8 cellular contexts compared by ENCODE assay signal in the genomic region with DNA sequence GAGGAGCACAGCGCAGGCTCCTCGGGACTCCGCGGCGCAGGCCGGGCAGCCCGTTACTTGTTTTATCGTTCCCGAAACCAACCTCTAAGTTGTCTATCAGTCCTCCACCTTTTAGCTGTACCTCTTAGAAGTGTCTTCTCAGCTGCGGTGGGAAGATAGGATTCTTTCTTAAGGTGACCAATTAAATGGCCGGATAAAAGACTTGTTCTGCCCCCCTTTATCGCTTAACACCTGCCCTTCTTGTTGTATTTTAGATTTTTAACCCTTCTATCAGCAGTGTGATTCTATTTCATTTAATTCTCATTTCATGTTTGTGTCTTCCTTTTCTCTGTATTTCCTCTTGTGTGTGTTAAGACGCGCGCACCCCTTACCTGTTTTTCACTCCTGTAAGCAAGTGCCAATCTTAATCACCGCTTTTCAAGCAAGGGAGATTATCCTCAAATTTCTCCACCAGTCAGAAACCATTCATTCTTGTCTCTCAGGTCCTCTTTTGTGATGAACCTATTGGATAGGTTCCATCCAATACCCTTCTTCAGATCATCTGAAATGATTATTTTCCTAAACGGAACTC. TPM values are rescaled to one million over a fixed set of nuclear protein-coding genes. Genes with fewer than 3 reads are reported as not detected.
DNase-seq lines count a peak whose midpoint lies in the region; ATAC-seq, FAIRE-seq and TF ChIP-seq lines count a peak whose summit lies in the region.

No MANE protein-coding gene starts in this region.

- TF ChIP-seq POLR2A in endothelial cell of umbilical vein (IDR thresholded peaks at IDR 0.05; ENCODE audit: low read depth, low read length) = peak; percentile 42

- POLR2A ChIA-PET in endothelial cell of umbilical vein (lab: Charles Lee) = no interaction called here

- no peak overlapping the region for H2BK120ac ChIP-seq in trophoblast cell (ENCODE audit: insufficient read depth, low read length, poor library complexity)

- no peak for DNase-seq in cardiac muscle cell (ENCODE audit: low read depth in 1 of 2, low spot score in 1 of 2)
- no peak for DNase-seq in Right ventricle myocardium superior
- DNase-seq in SJSA1 (ENCODE audit: low read depth in 1 of 2, low spot score in 2 of 2) = no peak
- DNase-seq in endothelial cell of umbilical vein (ENCODE audit: low read depth, low spot score) = no peak
- DNase-seq in trophoblast cell = no peak
- DNase-seq in activated gamma-delta T cell treated with Interleukin-2 at 50 U/mL for 16 hours = no peak
- DNase-seq in NCI-H2029 (lab: John Stamatoyannopoulos, UW) = no peak

- peak overlapping the region; percentile 90 for H3K14ac ChIP-seq in trophoblast cell (ENCODE audit: low read length)

- H3K9me3 ChIP-seq in cardiac muscle cell (ENCODE audit: low read depth) (no peaks in the 10 kb centered on the region), SJSA1 (replicated peaks) (no peaks in the 10 kb centered on the region), endothelial cell of umbilical vein (replicated peaks; ENCODE audit: control insufficient read depth, insufficient read depth, low read length) (no peaks in the 10 kb centered on the region), trophoblast cell (ENCODE audit: insufficient read depth, low read depth, low read length) (no peaks in the 10 kb centered on the region)

- no peak overlapping the region for H4K91ac ChIP-seq in trophoblast cell (ENCODE audit: low read depth, low read length)

- H3K27me3 ChIP-seq in cardiac muscle cell (no peaks in the 10 kb centered on the region), SJSA1 (replicated peaks) (no peaks in the 10 kb centered on the region), endothelial cell of umbilical vein (ENCODE audit: control insufficient read depth in 2 of 2, insufficient read depth in 2 of 2, low read length in 2 of 2) (no peaks in the 10 kb centered on the region), trophoblast cell (ENCODE audit: insufficient read depth, low read length) (no peaks in the 10 kb centered on the region)

- WGBS in trophoblast cell (ENCODE audit: extremely low coverage, insufficient coverage, insufficient read length) = no CpG with 5 or more reads among the region's 17 CpGs

- H4K8ac ChIP-seq in trophoblast cell (ENCODE audit: low read depth, low read length) = peak overlapping the region; percentile 97

- no peak overlapping the region for H3K23ac ChIP-seq in trophoblast cell (ENCODE audit: low read length)

- H2AFZ ChIP-seq in endothelial cell of umbilical vein (ENCODE audit: low read depth, low read length) (peak overlapping the region; percentile 84), trophoblast cell (ENCODE audit: insufficient read depth, low read length, poor library complexity) (peak overlapping the region; percentile 95)

- CTCF ChIA-PET in endothelial cell of umbilical vein (lab: Charles Lee) = interaction anchor here (0.9 to 1.8 kb wide), 4 partner anchors 23 to 709 kb away, joined by 3 to 7 read pairs (median 4); partner anchors contain the start of gene BDH2

- ATAC-seq in Right ventricle myocardium superior (ENCODE audit: poor library complexity) (no peak), HG02938 (IDR thresholded peaks at IDR 0.05; ENCODE audit: unreplicated experiment) (peak; percentile 43)

- peaks cover 5% of the 10 kb centered on the region for H3K79me1 ChIP-seq in trophoblast cell (ENCODE audit: low read length)

- BruUV-seq in endothelial cell of umbilical vein (replicated peaks; lab: Mats Ljungman, UMichigan) = TSS peak; percentile 68

- intact Hi-C loops in Right ventricle myocardium superior (cut with DNase I) (no loop called here), endothelial cell of umbilical vein (cut with micrococcal nuclease) (loop anchor here (1.0 kb wide), 1 partner anchor 250 kb away; the partner anchor contains the start of gene UBE2D3)

- H3K36me3 ChIP-seq in cardiac muscle cell = peaks cover 3% of the 10 kb centered on the region
- peaks cover 11% of the 10 kb centered on the region; the same call in 1 of the 2 replicates for H3K36me3 ChIP-seq in SJSA1
- H3K36me3 ChIP-seq in endothelial cell of umbilical vein (ENCODE audit: control insufficient read depth in 2 of 2, extremely low read depth in 1 of 2, insufficient read depth in 2 of 2, low read length in 2 of 2) = peaks cover 0 to 2% of the 10 kb centered on the region in 2 experiments
- H3K36me3 ChIP-seq in trophoblast cell (ENCODE audit: control insufficient read depth in 1 of 2, insufficient read depth in 2 of 2, low read length in 2 of 2) = peaks cover 0 to 3% of the 10 kb centered on the region in 2 experiments

- no peak overlapping the region for H3K18ac ChIP-seq in trophoblast cell (ENCODE audit: low read length)

- dilution Hi-C loops in endothelial cell of umbilical vein (cut with MboI; ENCODE audit: extremely low pct_ligation_motif_present, low sequenced_read_pairs) = no loop called here

- H3K4me3 ChIP-seq in cardiac muscle cell (peak overlapping the region; percentile 57), SJSA1 (peak overlapping the region; percentile 73), endothelial cell of umbilical vein (replicated peaks in 1 of 3; ENCODE audit: insufficient read depth in 1 of 3, low read depth in 1 of 3, low read length in 3 of 3) (peak overlapping the region; percentile 76 to 83 (median 79)), trophoblast cell (ENCODE audit: low read depth, low read length) (peak overlapping the region; percentile 85)

- H2BK12ac ChIP-seq in trophoblast cell (ENCODE audit: low read length) = no peak overlapping the region

- H3K9ac ChIP-seq in endothelial cell of umbilical vein (replicated peaks; ENCODE audit: extremely low read depth, insufficient read depth, low read length) (peak overlapping the region; percentile 92), trophoblast cell (ENCODE audit: low read length) (no peak overlapping the region)

- no peak overlapping the region for H2AK5ac ChIP-seq in trophoblast cell (ENCODE audit: low read length)

- peaks cover 3% of the 10 kb centered on the region for H4K20me1 ChIP-seq in endothelial cell of umbilical vein (replicated peaks; ENCODE audit: control insufficient read depth, extremely low read depth, insufficient read depth, low read length)

- H3K4ac ChIP-seq in trophoblast cell (ENCODE audit: low read depth, low read length) = no peak overlapping the region

- peaks cover 41% of the 10 kb centered on the region for H3K79me2 ChIP-seq in endothelial cell of umbilical vein (ENCODE audit: control insufficient read depth, insufficient read depth, low read length)
- peaks cover 6% of the 10 kb centered on the region for H3K79me2 ChIP-seq in trophoblast cell (ENCODE audit: control insufficient read depth, insufficient read depth, low read length, poor library complexity)

- TF ChIP-seq CTCF in cardiac muscle cell (IDR thresholded peaks at IDR 0.05; ENCODE audit: low read depth, low read length) (no peak), endothelial cell of umbilical vein (IDR thresholded peaks at IDR 0.05; ENCODE audit: extremely low read depth in 1 of 2, insufficient read depth in 1 of 2, low read depth in 1 of 2, low read length in 2 of 2) (no peak)

- H3K27ac ChIP-seq in cardiac muscle cell (peak overlapping the region; percentile 72), SJSA1 (peak overlapping the region; percentile 89), endothelial cell of umbilical vein (ENCODE audit: insufficient read depth, low read depth, low read length) (peak overlapping the region; percentile 92), trophoblast cell (ENCODE audit: low read depth, low read length) (no peak overlapping the region)

- H4K12ac ChIP-seq in trophoblast cell (ENCODE audit: low read depth, low read length) = no peak overlapping the region

- H3K4me1 ChIP-seq in cardiac muscle cell (ENCODE audit: low read depth) (peaks cover 6% of the 10 kb centered on the region), SJSA1 (replicated peaks) (peaks cover 17% of the 10 kb centered on the region), endothelial cell of umbilical vein (ENCODE audit: control insufficient read depth, extremely low read depth, insufficient read depth, low read length) (peaks cover 15% of the 10 kb centered on the region), trophoblast cell (ENCODE audit: control insufficient read depth in 1 of 2, insufficient read depth in 2 of 2, low read length in 2 of 2) (no peaks in the 10 kb centered on the region)

- FAIRE-seq in endothelial cell of umbilical vein (lab: Jason Lieb, UNC) = no peak

- peak overlapping the region; percentile 93 for H3K4me2 ChIP-seq in endothelial cell of umbilical vein (ENCODE audit: insufficient read depth, low read length)
- peak overlapping the region; percentile 95 for H3K4me2 ChIP-seq in trophoblast cell (ENCODE audit: low read length)

- no peaks in the 10 kb centered on the region for H3K9me1 ChIP-seq in endothelial cell of umbilical vein (replicated peaks; ENCODE audit: control insufficient read depth, extremely low read depth, insufficient read depth, low read length)

- H2BK5ac ChIP-seq in trophoblast cell (ENCODE audit: low read depth, low read length, poor library complexity) = no peak overlapping the region

RNA-seq across cellular contexts. Expression of gene SLC9B2, which starts 0.3 kb away (rescaled TPM):
- 15.8 and 19.1 TPM in 2 replicates for total RNA-seq in cardiac muscle cell
- 14.5 and 20.0 TPM in 2 replicates for polyA plus RNA-seq in cardiac muscle cell
- 2.4 TPM for total RNA-seq in Right ventricle myocardium superior
- 28.5 and 32.3 TPM in 2 replicates for total RNA-seq in SJSA1 (2014; rRNA removed; shearing (Covaris generic))
- 22.0 and 23.5 TPM in 2 replicates for total RNA-seq in endothelial cell of umbilical vein
- polyA plus RNA-seq in endothelial cell of umbilical vein = 9.2 and 9.6 TPM in 2 replicates
- polyA plus RNA-seq in endothelial cell of umbilical vein (2011; cell fraction: cytosol; rRNA removed) = 9.1 and 9.5 TPM in 2 replicates
- polyA plus RNA-seq in endothelial cell of umbilical vein (2011; cell fraction: nucleus; rRNA removed) = 12.7 and 15.0 TPM in 2 replicates
- polyA plus RNA-seq in endothelial cell of umbilical vein (2012) = 19.4 and 26.8 TPM in 2 replicates
- 17.3 and 22.3 TPM in 2 replicates for polyA minus RNA-seq in endothelial cell of umbilical vein
- 6.7 TPM for polyA minus RNA-seq in endothelial cell of umbilical vein (2011; cell fraction: cytosol; rRNA and poly(A)+ RNA removed)
- 17.7 and 18.1 TPM in 2 replicates for polyA minus RNA-seq in endothelial cell of umbilical vein (2011; cell fraction: nucleus; rRNA and poly(A)+ RNA removed)
- polyA plus RNA-seq in trophoblast cell (2013) = 2.5 and 2.9 TPM in 2 replicates

RNA-seq across cellular contexts. Expression of gene BDH2, which starts 22.8 kb away (rescaled TPM):
- total RNA-seq in cardiac muscle cell (89.5 and 91.9 TPM in 2 replicates), Right ventricle myocardium superior (20.1 TPM), endothelial cell of umbilical vein (29.4 and 36.4 TPM in 2 replicates)
- polyA plus RNA-seq in cardiac muscle cell (101 and 131 TPM in 2 replicates), endothelial cell of umbilical vein (37.3 and 40.9 TPM in 2 replicates)
- 20.5 and 36.8 TPM in 2 replicates for total RNA-seq in SJSA1 (2014; rRNA removed; shearing (Covaris generic))
- polyA plus RNA-seq in endothelial cell of umbilical vein (2011; cell fraction: cytosol; rRNA removed) = 39.3 and 50.8 TPM in 2 replicates
- 213 and 249 TPM in 2 replicates for polyA plus RNA-seq in endothelial cell of umbilical vein (2011; cell fraction: nucleus; rRNA removed)
- polyA plus RNA-seq in endothelial cell of umbilical vein (2012) = 56.9 and 58.0 TPM in 2 replicates
- polyA minus RNA-seq in endothelial cell of umbilical vein = 29.6 and 34.4 TPM in 2 replicates
- polyA minus RNA-seq in endothelial cell of umbilical vein (2011; cell fraction: cytosol; rRNA and poly(A)+ RNA removed) = 3.3 TPM
- polyA minus RNA-seq in endothelial cell of umbilical vein (2011; cell fraction: nucleus; rRNA and poly(A)+ RNA removed) = 31.7 and 33.3 TPM in 2 replicates
- 31.1 and 32.1 TPM in 2 replicates for polyA plus RNA-seq in trophoblast cell (2013)

RNA-seq across cellular contexts. Expression of gene SLC9B1, which starts 57.4 kb away (rescaled TPM):
- total RNA-seq in cardiac muscle cell (0.14 and 0.30 TPM in 2 replicates), Right ventricle myocardium superior (0.65 TPM), endothelial cell of umbilical vein (0.49 TPM in 1 of 2 replicates, not detected in the other)
- polyA plus RNA-seq in cardiac muscle cell (1.7 TPM in 1 of 2 replicates, not detected in the other), endothelial cell of umbilical vein (0.19 TPM in 2 replicates)
- total RNA-seq in SJSA1 (2014; rRNA removed; shearing (Covaris generic)) = 1.5 TPM in 1 of 2 replicates, not detected in the other
- 0.07 and 0.12 TPM in 2 replicates for polyA plus RNA-seq in endothelial cell of umbilical vein (2011; cell fraction: cytosol; rRNA removed)
- polyA plus RNA-seq in endothelial cell of umbilical vein (2011; cell fraction: nucleus; rRNA removed) = 0.35 and 0.36 TPM in 2 replicates
- 0.20 TPM in 1 of 2 replicates, not detected in the other for polyA plus RNA-seq in endothelial cell of umbilical vein (2012)
- 0.76 and 0.97 TPM in 2 replicates for polyA minus RNA-seq in endothelial cell of umbilical vein
- polyA minus RNA-seq in endothelial cell of umbilical vein (2011; cell fraction: cytosol; rRNA and poly(A)+ RNA removed) = not detected
- polyA minus RNA-seq in endothelial cell of umbilical vein (2011; cell fraction: nucleus; rRNA and poly(A)+ RNA removed) = 0.96 and 1.3 TPM in 2 replicates
- 0.40 TPM in 2 replicates for polyA plus RNA-seq in trophoblast cell (2013)
